Comparison of ENCODE assay signal across 19 cellular contexts in the genomic region with DNA sequence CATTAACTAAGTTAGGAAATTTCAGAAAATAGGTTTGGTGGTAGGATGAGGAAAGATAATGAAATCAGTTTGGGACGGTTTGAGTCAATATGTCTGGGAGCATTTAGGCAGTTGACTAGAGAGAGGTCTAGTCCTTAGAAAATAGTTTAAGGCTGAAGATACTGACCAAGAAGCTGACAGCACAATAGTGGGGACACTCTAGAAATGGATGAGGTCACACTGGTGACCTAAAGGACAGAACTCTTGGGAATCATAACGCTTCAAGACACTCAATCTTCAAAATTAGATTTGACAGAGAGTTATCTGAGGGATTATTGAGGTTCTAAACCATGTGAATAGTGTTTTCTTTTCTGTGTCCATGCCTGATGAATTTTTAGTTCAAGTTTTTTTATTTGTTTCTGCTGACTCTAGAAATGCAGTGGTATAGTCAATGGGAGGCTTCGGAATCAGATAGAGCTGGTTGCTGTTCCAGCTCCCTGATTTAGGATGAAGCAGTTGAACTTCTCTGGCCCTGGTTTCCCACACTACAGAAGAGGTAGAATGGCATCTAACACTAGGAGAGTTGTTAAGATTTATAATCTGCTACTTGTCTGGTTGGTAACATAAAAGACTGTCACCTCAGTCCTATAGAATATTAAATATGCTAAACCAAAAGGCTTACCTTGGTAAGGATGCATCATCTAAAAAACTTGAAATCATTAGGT. TPM values are rescaled to one million over a fixed set of nuclear protein-coding genes. Genes with fewer than 3 reads are reported as not detected.
DNase-seq lines count a peak whose midpoint lies in the region; ATAC-seq, FAIRE-seq and TF ChIP-seq lines count a peak whose summit lies in the region.
"Had no signal": no experiment of that assay in that cellular context is flagged by ENCODE, and none has a peak within 500 bp of the region (broad histone marks: within the 10 kb centered on the region; RNA-seq: fewer than 3 reads in every experiment).

No MANE protein-coding gene starts in this region.

- no peak for DNase-seq in HepG2 (ENCODE audit: low spot score)
- no peak for DNase-seq in right lobe of liver
- DNase-seq in SK-N-DZ (ENCODE audit: low spot score), result peak; percentile 37
- DNase-seq in naive B cell, result no peak
- no peak for DNase-seq in endothelial cell (ENCODE audit: low spot score)
- no peak for DNase-seq in DMS 273 (lab: John Stamatoyannopoulos, UW; ENCODE audit: unreplicated experiment)
- DNase-seq: AML-193; CD4-positive, alpha-beta memory T cell; COR-L47; HCEC 1CT; IMR-90 had no signal

- no peak for TF ChIP-seq CTCF in HepG2 (CRISPR knock-in tag; IDR thresholded peaks at IDR 0.05)
- no peak for TF ChIP-seq CTCF in right lobe of liver (IDR thresholded peaks at IDR 0.05)
- no peak for TF ChIP-seq CTCF in endothelial cell (IDR thresholded peaks at IDR 0.05; ENCODE audit: unreplicated experiment)

- H3K4me1 Mint-ChIP-seq in naive B cell (peaks cover 0 to 15% (median 8%) of the 10 kb centered on the region in 3 donors), endothelial cell (ENCODE audit: unreplicated experiment) (no peaks in the 10 kb centered on the region)
- H3K4me1 Mint-ChIP-seq: GM23338 had no signal

- WGBS in HepG2 (ENCODE audit: low lambda C conversion rate), result 99% methylated on average over 3 of the region's 3 CpGs
- WGBS in right lobe of liver (ENCODE audit: insufficient coverage, low coverage, low lambda C conversion rate, missing lambda C conversion rate), result 77% methylated on average over 3 of the region's 3 CpGs

- POLR2A ChIA-PET in HepG2 (lab: Yijun Ruan, JAX), result interaction anchor here (2.2 to 3.8 kb wide), 2 partner anchors 41 to 55 kb away, joined by 5 to 9 read pairs; no protein-coding TSS in a partner anchor

- no peak for FAIRE-seq in HepG2 (lab: Jason Lieb, UNC)
- FAIRE-seq: A549, G401.6, GM12891, H54, K562 had no signal

- H3K9me3 Mint-ChIP-seq in naive B cell (no peaks in the 10 kb centered on the region), endothelial cell (ENCODE audit: unreplicated experiment) (no peaks in the 10 kb centered on the region)
- H3K9me3 Mint-ChIP-seq: CD4-positive, alpha-beta memory T cell; GM23338 had no signal

- H3K9me3 ChIP-seq in HepG2 (ENCODE audit: low read length) (no peaks in the 10 kb centered on the region), right lobe of liver (no peaks in the 10 kb centered on the region)
- H3K9me3 ChIP-seq: A549 had no signal

- H3K4me1 ChIP-seq in HepG2 (ENCODE audit: insufficient read depth, low read length) (peaks cover 64% of the 10 kb centered on the region), right lobe of liver (peaks cover 0 to 24% (median 11%) of the 10 kb centered on the region in 4 donors)

- H3K79me2 ChIP-seq in HepG2 (ENCODE audit: insufficient read depth, low read length), result no peaks in the 10 kb centered on the region

- H3K27me3 Mint-ChIP-seq in naive B cell (no peaks in the 10 kb centered on the region), endothelial cell (ENCODE audit: unreplicated experiment) (peaks cover 6% of the 10 kb centered on the region)
- H3K27me3 Mint-ChIP-seq: CD4-positive, alpha-beta memory T cell had no signal

- H3K4me2 ChIP-seq in HepG2 (ENCODE audit: low read depth, low read length), result no peak overlapping the region
- H3K4me2 ChIP-seq: A549, GM23338 had no signal

- H3K27ac ChIP-seq in HepG2 (ENCODE audit: extremely low read length, insufficient read depth, low read length), result peak overlapping the region; percentile 2
- no peak overlapping the region for H3K27ac ChIP-seq in right lobe of liver
- H3K27ac ChIP-seq: A549, C4-2B, HL-60 had no signal

- ATAC-seq in HepG2, result no peak
- no peak for ATAC-seq in right lobe of liver
- ATAC-seq in naive B cell (ENCODE audit: low read depth in 2 of 2), result no peak
- ATAC-seq: A549, K562 had no signal

- H3K9ac ChIP-seq in HepG2 (ENCODE audit: insufficient read depth, low read depth, low read length), result no peak overlapping the region

- TF ChIP-seq POLR2A in HepG2 (IDR thresholded peaks at IDR 0.05; ENCODE audit: insufficient read depth in 1 of 2, low read depth in 2 of 2, low read length in 2 of 2) (peak; percentile 40 to 44; a peak in 2 of 4 replicates), right lobe of liver (IDR thresholded peaks at IDR 0.05) (no peak)

- intact Hi-C loops in HepG2 (cut with micrococcal nuclease; ENCODE audit: unreplicated experiment) (loop anchor here (1.0 to 10.0 kb wide), 2 partner anchors 41 to 363 kb away; partner anchors contain the start of gene PCTP), right lobe of liver (cut with DNase I) (no loop called here)

- in situ Hi-C loops in HepG2 (cut with HindIII; ENCODE audit: extremely low pct_ligation_motif_present, low pct_unique_long_range_greater_than_20kb), result loop anchor here (25.0 kb wide), 1 partner anchor 370 kb away; the partner anchor contains the start of gene PCTP

- H3K4me3 Mint-ChIP-seq in naive B cell (no peak overlapping the region), endothelial cell (ENCODE audit: unreplicated experiment) (no peak overlapping the region)
- H3K4me3 Mint-ChIP-seq: CD4-positive, alpha-beta memory T cell; GM23338 had no signal

- 0 out of 2 replicates have a peak, but pooled peaks cover 5% of the 10 kb centered on the region for H4K20me1 ChIP-seq in HepG2 (ENCODE audit: insufficient read depth, low read length)

- H3K4me3 ChIP-seq in HepG2 (replicated peaks in 1 of 3; ENCODE audit: insufficient read depth in 1 of 3, low read depth in 2 of 3, low read length in 3 of 3), result no peak overlapping the region
- no peak overlapping the region for H3K4me3 ChIP-seq in right lobe of liver
- H3K4me3 ChIP-seq: A549, GM23338, K562 had no signal

- TF ChIP-seq EP300 in HepG2 (IDR thresholded peaks at IDR 0.05; ENCODE audit: low read depth in 2 of 2, low read length in 2 of 2) (no peak), HepG2 (CRISPR knock-in tag; IDR thresholded peaks at IDR 0.05; ENCODE audit: borderline replicate concordance) (no peak)

- H3K27ac Mint-ChIP-seq in naive B cell, result peak overlapping the region in 4 of 6 donors; percentile 7 to 43 (median 37)
- H3K27ac Mint-ChIP-seq in endothelial cell (ENCODE audit: unreplicated experiment), result no peak overlapping the region
- H3K27ac Mint-ChIP-seq: GM23338 had no signal

- H3K36me3 Mint-ChIP-seq in naive B cell (peaks cover 0 to 3% of the 10 kb centered on the region in 2 donors), endothelial cell (ENCODE audit: low read depth, unreplicated experiment) (no peaks in the 10 kb centered on the region)

- no TSS peak for BruUV-seq in HepG2 (replicated peaks; lab: Mats Ljungman, UMichigan)

- no peak for TF ChIP-seq RAD21 in HepG2 (CRISPR knock-in tag; IDR thresholded peaks at IDR 0.05)

- H2AFZ ChIP-seq in HepG2 (ENCODE audit: low read length), result no peak overlapping the region
- H2AFZ ChIP-seq: GM23338 had no signal

- CTCF ChIA-PET in HepG2 (lab: Yijun Ruan, JAX; ENCODE audit: low intra/inter-chr PET ratio, low total read pairs), result no interaction called here

- H3K27me3 ChIP-seq in HepG2 (ENCODE audit: control insufficient read depth in 1 of 2, insufficient read depth in 2 of 2, low read length in 2 of 2), result no peaks in the 10 kb centered on the region
- no peaks in the 10 kb centered on the region for H3K27me3 ChIP-seq in right lobe of liver

- peaks cover 9 to 22% of the 10 kb centered on the region in 2 experiments for H3K36me3 ChIP-seq in HepG2 (replicated peaks in 1 of 2; ENCODE audit: control insufficient read depth in 1 of 2, insufficient read depth in 2 of 2, low read length in 2 of 2)
- H3K36me3 ChIP-seq in right lobe of liver, result no peaks in the 10 kb centered on the region

TF ChIP-seq in HepG2, 621 proteins besides CTCF, POLR2A, EP300 and RAD21 (continues in another document):
- TF ChIP-seq ZNF720 (CRISPR knock-in tag; IDR thresholded peaks at IDR 0.05), result no peak
- TF ChIP-seq SMAD9 (CRISPR knock-in tag; IDR thresholded peaks at IDR 0.05), result no peak

RNA-seq across cellular contexts. Expression of gene MMD, which starts 29.7 kb away (rescaled TPM):
- total RNA-seq in HepG2 (2016; rRNA removed; fragmentation: Illumina TruSeq; extraction: Trizol) (121 and 137 TPM in 2 replicates), right lobe of liver (10 to 100 TPM in 4 of 6 experiments, 1 to 10 TPM in 2; 2.8 to 17.2 (median 12.4) TPM), endothelial cell (ENCODE audit: unreplicated experiment) (48.5 TPM)
- total RNA-seq in HepG2 (2016; cell fraction: cytosol; rRNA removed; fragmentation: Illumina TruSeq; extraction: Trizol; ENCODE audit: low read depth), result 99.7 and 114 TPM in 2 replicates
- total RNA-seq in HepG2 (2016; cell fraction: insoluble cytoplasmic fraction; rRNA removed; fragmentation: Illumina TruSeq; extraction: Trizol), result 116 and 133 TPM in 2 replicates
- 235 and 252 TPM in 2 replicates for total RNA-seq in HepG2 (2016; cell fraction: membrane; rRNA removed; fragmentation: Illumina TruSeq; extraction: Trizol)
- 88.1 and 105 TPM in 2 replicates for total RNA-seq in HepG2 (2016; cell fraction: nucleus; rRNA removed; fragmentation: Illumina TruSeq; extraction: Trizol)
- polyA plus RNA-seq in HepG2 (2011; rRNA removed) (183 and 225 TPM in 2 replicates), naive B cell (ENCODE audit: low read depth in 6 of 6) (10 to 100 TPM; 21.3 to 53.8 (median 32.0) TPM)
- 146 and 162 TPM in 2 replicates for polyA plus RNA-seq in HepG2 (2011; cell fraction: cytosol; rRNA removed)
- 117 and 147 TPM in 2 replicates for polyA plus RNA-seq in HepG2 (2011; cell fraction: nucleus; rRNA removed)
- 189 and 194 TPM in 2 replicates for polyA plus RNA-seq in HepG2 (2012)
- 146 and 160 TPM in 2 replicates for polyA plus RNA-seq in HepG2 (2016; cell fraction: cytosol; fragmentation: Illumina TruSeq; extraction: Trizol; ENCODE audit: low read depth)
- 156 and 164 TPM in 2 replicates for polyA plus RNA-seq in HepG2 (2016; cell fraction: insoluble cytoplasmic fraction; fragmentation: Illumina TruSeq; extraction: Trizol; ENCODE audit: low read depth)
- 231 and 245 TPM in 2 replicates for polyA plus RNA-seq in HepG2 (2016; cell fraction: membrane; fragmentation: Illumina TruSeq; extraction: Trizol; ENCODE audit: low read depth)
- polyA plus RNA-seq in HepG2 (2016; cell fraction: nucleus; fragmentation: Illumina TruSeq; extraction: Trizol; ENCODE audit: insufficient read depth, low read depth), result 151 and 156 TPM in 2 replicates
- 4.3 and 244 TPM in 2 replicates for polyA minus RNA-seq in HepG2 (2011; rRNA and poly(A)+ RNA removed; ENCODE audit: low replicate concordance)
- 111 and 112 TPM in 2 replicates for polyA minus RNA-seq in HepG2 (2011; cell fraction: cytosol; rRNA and poly(A)+ RNA removed)
- 154 and 170 TPM in 2 replicates for polyA minus RNA-seq in HepG2 (2011; cell fraction: nucleus; rRNA and poly(A)+ RNA removed)
- polyA plus RNA-seq in SK-N-DZ (2014; cell fraction: cytosol; rRNA removed), result 170 and 172 TPM in 2 replicates
- 97.1 and 130 TPM in 2 replicates for polyA plus RNA-seq in SK-N-DZ (2014; cell fraction: nucleus; rRNA removed)
